In genomic region chr7:47631711-47632110, GRCh38 we compare ENCODE assay signal across 24 cellular contexts.
"Had no signal": no experiment of that assay in that cellular context is flagged by ENCODE, and none has a peak within 500 bp of the region (broad histone marks: within the 10 kb centered on the region; RNA-seq: fewer than 3 reads in every experiment).

No MANE protein-coding gene starts in this region.

- H3K27me3 Mint-ChIP-seq: activated T-cell treated with anti-CD3 and anti-CD28 coated beads, Interleukin-2, amount 50 U/mL, for 24 hours; activated T-helper 17 cell treated with anti-CD3 and anti-CD28 coated beads, Interleukin-2, amount 50 U/mL, for 72 hours; brain; stimulated activated naive CD8-positive, alpha-beta T cell treated with anti-CD3 and anti-CD28 coated beads, Interleukin-15, Interleukin-2, amounts not matched to agents 100 ng/mL and 50 ng/mL, for 24 hours had no signal

- H3K27me3 ChIP-seq: dorsolateral prefrontal cortex, esophagus muscularis mucosa, pancreas, thyroid gland had no signal

- H3K4me1 Mint-ChIP-seq: activated T-helper 17 cell treated with anti-CD3 and anti-CD28 coated beads, Interleukin-2, amount 50 U/mL, for 72 hours had no signal

- FAIRE-seq: frontal cortex, islet of Langerhans, pancreas had no signal

- H3K4me3 Mint-ChIP-seq: activated T-cell treated with anti-CD3 and anti-CD28 coated beads, Interleukin-2, amount 50 U/mL, for 24 hours; activated T-helper 17 cell treated with anti-CD3 and anti-CD28 coated beads, Interleukin-2, amount 50 U/mL, for 72 hours; brain; stimulated activated naive CD8-positive, alpha-beta T cell treated with anti-CD3 and anti-CD28 coated beads, Interleukin-15, Interleukin-2, amounts not matched to agents 100 ng/mL and 50 ng/mL, for 24 hours; T-helper 1 cell treated with Interleukin-12 subunit alpha and Interleukin-12 subunit beta and Interleukin-4 antibody, amounts not matched to agents 30 μg/mL and 1 μg/mL, for 36 hours; WTC11 had no signal

- H3K4me1 ChIP-seq: pancreas had no signal

- H3K9me3 ChIP-seq: esophagus muscularis mucosa, neutrophil, pancreas, thyroid gland had no signal

- H3K36me3 ChIP-seq: esophagus muscularis mucosa, neutrophil, pancreas, thyroid gland had no signal

- H3K9me3 Mint-ChIP-seq: activated naive CD4-positive, alpha-beta T cell treated with anti-CD3 and anti-CD28 coated beads, Interleukin-2, amount 50 U/mL, for 72 hours; activated T-cell treated with anti-CD3 and anti-CD28 coated beads, Interleukin-2, amount 50 U/mL, for 24 hours; activated T-helper 17 cell treated with anti-CD3 and anti-CD28 coated beads, Interleukin-2, amount 50 U/mL, for 72 hours; stimulated activated naive CD8-positive, alpha-beta T cell treated with anti-CD3 and anti-CD28 coated beads, Interleukin-15, Interleukin-2, amounts not matched to agents 100 ng/mL and 50 ng/mL, for 24 hours; T-helper 1 cell treated with Interleukin-12 subunit alpha and Interleukin-12 subunit beta and Interleukin-4 antibody, amounts not matched to agents 30 μg/mL and 1 μg/mL, for 36 hours had no signal

- H3K4me3 ChIP-seq: dorsolateral prefrontal cortex, esophagus muscularis mucosa, pancreas, thyroid gland had no signal

- H3K36me3 Mint-ChIP-seq: activated naive CD4-positive, alpha-beta T cell treated with anti-CD3 and anti-CD28 coated beads, Interleukin-2, amount 50 U/mL, for 72 hours; brain; naive B cell had no signal

- DNase-seq: activated T-cell treated with anti-CD3 and anti-CD28 coated beads, Interleukin-2, amount 50 U/mL, for 24 hours; aorta; central memory CD4-positive, alpha-beta T cell; dorsolateral prefrontal cortex; glutamatergic neuron; left cardiac atrium; naive B cell; pancreas; stimulated activated CD4-positive, alpha-beta T cell treated with anti-CD3 and anti-CD28 coated beads, Interleukin-12 subunit alpha, Interleukin-12 subunit beta, amount 100 ng/mL, for 4 hours; stimulated activated CD4-positive, alpha-beta T cell treated with anti-CD3 and anti-CD28 coated beads, Interleukin-4, amount 100 ng/mL, for 4 hours; substantia nigra; T1000; thyroid gland had no signal

- H3K27ac ChIP-seq: dorsolateral prefrontal cortex, esophagus muscularis mucosa, neutrophil, pancreas, thyroid gland had no signal

- H3K27ac Mint-ChIP-seq: activated naive CD4-positive, alpha-beta T cell treated with anti-CD3 and anti-CD28 coated beads, Interleukin-2, amount 50 U/mL, for 72 hours; activated T-cell treated with anti-CD3 and anti-CD28 coated beads, Interleukin-2, amount 50 U/mL, for 24 hours; activated T-helper 17 cell treated with anti-CD3 and anti-CD28 coated beads, Interleukin-2, amount 50 U/mL, for 72 hours; naive B cell; stimulated activated naive CD8-positive, alpha-beta T cell treated with anti-CD3 and anti-CD28 coated beads, Interleukin-15, Interleukin-2, amounts not matched to agents 100 ng/mL and 50 ng/mL, for 24 hours; T-helper 1 cell treated with Interleukin-12 subunit alpha and Interleukin-12 subunit beta and Interleukin-4 antibody, amounts not matched to agents 30 μg/mL and 1 μg/mL, for 36 hours; WTC11 had no signal

- ATAC-seq: activated naive CD4-positive, alpha-beta T cell treated with anti-CD3 and anti-CD28 coated beads, Interleukin-2, amount 50 U/mL, for 72 hours; activated T-helper 17 cell treated with anti-CD3 and anti-CD28 coated beads, Interleukin-2, amount 50 U/mL, for 72 hours; left cardiac atrium; pancreas; right cardiac atrium; WTC11 had no signal
